ENCODE assay signal across 7 cellular contexts in genomic region chr1:77683836-77684148, GRCh38. TPM values are rescaled to one million over a fixed set of nuclear protein-coding genes. Genes with fewer than 3 reads are reported as not detected.
DNase-seq lines count a peak whose midpoint lies in the region; ATAC-seq and TF ChIP-seq lines count a peak whose summit lies in the region.

No MANE protein-coding gene starts in this region.

- H3K4me1 ChIP-seq in H9 (ENCODE audit: insufficient read depth, low read length) = no peaks in the 10 kb centered on the region
- peaks cover 57% of the 10 kb centered on the region for H3K4me1 ChIP-seq in left ventricle myocardium inferior

- H3K23ac ChIP-seq in H9 (ENCODE audit: insufficient read length, low read depth, low read length) = no peak overlapping the region

- H3K36me3 Mint-ChIP-seq in H9 (ENCODE audit: insufficient read depth in 1 of 3, low read depth in 3 of 3) = peaks cover 0 to 4% (median 0%) of the 10 kb centered on the region in 3 experiments; a peak in 2 of 7 replicates
- H3K36me3 Mint-ChIP-seq in T-cell = no peaks in the 10 kb centered on the region

- H2BK20ac ChIP-seq in H9 (ENCODE audit: low read depth, low read length, poor library complexity, severe bottlenecking) = no peak overlapping the region

- H3K4me1 Mint-ChIP-seq in H9 = peaks cover 20 to 23% of the 10 kb centered on the region in 2 experiments
- peaks cover 38 to 49% (median 44%) of the 10 kb centered on the region in 3 donors for H3K4me1 Mint-ChIP-seq in T-cell

- H2AK5ac ChIP-seq in H9 (ENCODE audit: insufficient read length, low read length) = no peak overlapping the region

- H3K56ac ChIP-seq in H9 (ENCODE audit: insufficient read length, low read depth, low read length) = peak overlapping the region; percentile 92

- intact Hi-C loops in left ventricle myocardium inferior (cut with micrococcal nuclease) = loop anchor here (10.0 kb wide), 1 partner anchor 149 kb away; no protein-coding TSS in a partner anchor

- no peak overlapping the region for H4K91ac ChIP-seq in H9 (ENCODE audit: insufficient read length, low read depth, low read length)

- POLR2A ChIA-PET in T-cell (lab: Charles Lee) = interaction anchor here in 1 of 2 donors (1.0 to 3.1 kb wide), 3 partner anchors 295 to 321 kb away, joined by 6 to 13 read pairs (median 13); partner anchors contain the start of genes DNAJB4 and FUBP1

- peak overlapping the region; percentile 76 for H3K4me2 ChIP-seq in H9 (ENCODE audit: insufficient read depth, insufficient read length, low read length)

- peak overlapping the region; percentile 95 for H3K18ac ChIP-seq in H9 (ENCODE audit: insufficient read length, low read depth, low read length)

- H3K14ac ChIP-seq in H9 (ENCODE audit: insufficient read depth, low read length) = peak overlapping the region; percentile 99

- no peak for TF ChIP-seq CTCF in H9 (conservative IDR thresholded peaks at IDR 0.05)
- TF ChIP-seq CTCF in left ventricle myocardium inferior (IDR thresholded peaks at IDR 0.05; ENCODE audit: borderline replicate concordance) = no peak

- H3K4me3 ChIP-seq in left ventricle myocardium inferior (peak overlapping the region; percentile 82), skin epidermis (peak overlapping the region; percentile 47 to 88 (median 70))

- H2BK12ac ChIP-seq in H9 (ENCODE audit: insufficient read length, low read depth, low read length) = no peak overlapping the region

- DNase-seq in H9 (no peak), T-cell (peak in 2 of 34 experiments; percentile 14 to 24), left ventricle myocardium inferior (no peak), GOT3 (lab: John Stamatoyannopoulos, UW) (no peak), UCSD-AML1 (lab: John Stamatoyannopoulos, UW; ENCODE audit: unreplicated experiment) (no peak), NCI-H187 treated with DMSO at 0.1 percent for 48 hours (lab: John Stamatoyannopoulos, UW) (no peak)

- no peaks in the 10 kb centered on the region for H3K79me1 ChIP-seq in H9 (ENCODE audit: insufficient read depth, low read depth, low read length, poor library complexity, severe bottlenecking)

- H3K27ac ChIP-seq in H9 (ENCODE audit: insufficient read length, low read depth, low read length) (peak overlapping the region; percentile 99), left ventricle myocardium inferior (replicated peaks) (peak overlapping the region; percentile 95), skin epidermis (peak overlapping the region; percentile 56 to 99 (median 94))

- no peak overlapping the region for H2BK15ac ChIP-seq in H9 (ENCODE audit: low read depth, low read length)

- H2BK120ac ChIP-seq in H9 (ENCODE audit: low read depth, low read length, poor library complexity, severe bottlenecking) = no peak overlapping the region

- H3K9ac ChIP-seq in H9 (ENCODE audit: extremely low read depth, insufficient read length, low read length) = peak overlapping the region; percentile 100

- no peak overlapping the region for H4K8ac ChIP-seq in H9 (replicated peaks; ENCODE audit: insufficient read length, low read depth, low read length)

- H3K9me3 Mint-ChIP-seq in H9 (no peaks in the 10 kb centered on the region), T-cell (no peaks in the 10 kb centered on the region)

- peak overlapping the region; percentile 92 for H4K5ac ChIP-seq in H9 (ENCODE audit: insufficient read length, low read depth, low read length)

- H2BK5ac ChIP-seq in H9 (ENCODE audit: insufficient read length, low read length) = peak overlapping the region; percentile 23

- peak overlapping the region; percentile 99 to 100 (median 99) for H3K27ac Mint-ChIP-seq in H9
- H3K27ac Mint-ChIP-seq in T-cell = peak overlapping the region; percentile 94 to 97

- ATAC-seq in T-cell (replicated peaks in 1 of 4) = no peak

- H3T11ph ChIP-seq in H9 (ENCODE audit: low read length) = no peak overlapping the region

- CTCF ChIA-PET in T-cell (lab: Charles Lee) = interaction anchor here (0.5 to 1.2 kb wide), 7 partner anchors 10 to 540 kb away, joined by 3 to 6 read pairs (median 3); partner anchors contain the start of gene MIGA1 (in 1 of the 2)

- peaks cover 15% of the 10 kb centered on the region for H3K79me2 ChIP-seq in H9 (ENCODE audit: insufficient read depth, low read length)

- H3K27me3 Mint-ChIP-seq in H9 (ENCODE audit: low read depth) (no peaks in the 10 kb centered on the region), T-cell (no peaks in the 10 kb centered on the region)

- no CpG with 5 or more reads among the region's 9 CpGs for whole genome bisulfite sequencing in H9 (ENCODE audit: extremely low coverage, insufficient read length, low lambda C conversion rate)

- no peak overlapping the region for H2AFZ ChIP-seq in H9 (ENCODE audit: low read length)

- H3K4me3 Mint-ChIP-seq in H9 = peak overlapping the region; percentile 98 to 99
- peak overlapping the region; percentile 82 to 91 (median 89) for H3K4me3 Mint-ChIP-seq in T-cell

- H3K4ac ChIP-seq in H9 (ENCODE audit: low read depth, low read length) = no peak overlapping the region

- H3K27me3 ChIP-seq in H9 (ENCODE audit: insufficient read depth, low read length) (no peaks in the 10 kb centered on the region), left ventricle myocardium inferior (ENCODE audit: low read depth) (no peaks in the 10 kb centered on the region)

- peaks cover 14% of the 10 kb centered on the region for H3K23me2 ChIP-seq in H9 (ENCODE audit: insufficient read length, low read depth, low read length, poor library complexity, severe bottlenecking)

- no peaks in the 10 kb centered on the region for H3K36me3 ChIP-seq in left ventricle myocardium inferior

- H3K9me3 ChIP-seq in H9 (ENCODE audit: control insufficient read depth, low read depth, low read length) = no peaks in the 10 kb centered on the region
- no peaks in the 10 kb centered on the region for H3K9me3 ChIP-seq in left ventricle myocardium inferior (replicated peaks)

- H4K20me1 ChIP-seq in H9 (ENCODE audit: control insufficient read depth, insufficient read depth, insufficient read length) = no peaks in the 10 kb centered on the region

RNA-seq across cellular contexts. Expression of gene ZZZ3, which starts 1.3 kb away (rescaled TPM):
- total RNA-seq in H9 (2021) = 51.1 and 52.4 TPM in 2 replicates
- total RNA-seq in T-cell = 10 to 100 TPM; 48.6 to 64.2 (median 57.0) TPM
- 37.8 TPM for total RNA-seq in left ventricle myocardium inferior
